Comparison of ENCODE assay signal across 15 cellular contexts in genomic region chr17:27586203-27586701, GRCh38. TPM values are rescaled to one million over a fixed set of nuclear protein-coding genes. Genes with fewer than 3 reads are reported as not detected.
DNase-seq lines count a peak whose midpoint lies in the region; TF ChIP-seq lines count a peak whose summit lies in the region.
"Had no signal": no experiment of that assay in that cellular context is flagged by ENCODE, and none has a peak within 500 bp of the region (broad histone marks: within the 10 kb centered on the region; RNA-seq: fewer than 3 reads in every experiment).

No MANE protein-coding gene starts in this region.

- peak; percentile 6 for TF ChIP-seq CTCF in foreskin fibroblast (IDR thresholded peaks at IDR 0.05; ENCODE audit: low read depth, low read length)

- H3K9me3 ChIP-seq in skeletal muscle tissue (ENCODE audit: control insufficient read depth in 3 of 3, low read length in 3 of 3): no peaks in the 10 kb centered on the region
- H3K9me3 ChIP-seq: Caco-2, lower lobe of right lung had no signal

- in situ Hi-C loops in KBM-7 (cut with MboI; ENCODE audit: low pct_unique_long_range_greater_than_20kb, low sequenced_read_pairs): no loop called here

- H3K9ac ChIP-seq in skeletal muscle tissue (ENCODE audit: low read depth in 1 of 3, low read length in 3 of 3): no peak overlapping the region
- H3K9ac ChIP-seq: neural progenitor cell had no signal

- H3K4me1 ChIP-seq in skeletal muscle tissue (ENCODE audit: control insufficient read depth in 3 of 3, insufficient read depth in 3 of 3, low read length in 3 of 3): peaks cover 26 to 57% (median 32%) of the 10 kb centered on the region in 3 donors
- H3K4me1 ChIP-seq: Caco-2, lower lobe of right lung, neural progenitor cell had no signal

- H3K4me3 ChIP-seq in foreskin fibroblast (ENCODE audit: low read depth in 1 of 2, low read length in 2 of 2) (no peak overlapping the region), skeletal muscle tissue (ENCODE audit: low read length in 3 of 3) (no peak overlapping the region)
- H3K4me3 ChIP-seq: lower lobe of right lung, neural progenitor cell had no signal

- no peaks in the 10 kb centered on the region for H3K27me3 ChIP-seq in skeletal muscle tissue (ENCODE audit: control insufficient read depth in 3 of 3, insufficient read depth in 3 of 3, low read length in 3 of 3)
- H3K27me3 ChIP-seq: neural progenitor cell had no signal

- peak; percentile 42 for DNase-seq in GM04504 (ENCODE audit: low read depth)
- peak; percentile 84 for DNase-seq in amniotic epithelial cell (ENCODE audit: low read depth)
- DNase-seq in foreskin fibroblast: peak; percentile 35 to 72
- DNase-seq in KBM-7: no peak
- no peak for DNase-seq in NCI-H69 (lab: John Stamatoyannopoulos, UW)
- DNase-seq in globus pallidus (ENCODE audit: low spot score): no peak
- DNase-seq: activated CD8-positive, alpha-beta memory T cell treated with anti-CD3 and anti-CD28 coated beads for 24 hours; central memory CD4-positive, alpha-beta T cell; lower lobe of right lung; NK-92 treated with Interleukin-12 subunit alpha and Interleukin-12 subunit beta, amount 100 ng/mL, for 24 hours; stimulated activated naive CD8-positive, alpha-beta T cell treated with anti-CD3 and anti-CD28 coated beads, Interleukin-15, amount 100 ng/mL, for 72 hours had no signal

- H3K27ac ChIP-seq in skeletal muscle tissue (ENCODE audit: low read depth, low read length): peak overlapping the region; percentile 55
- H3K27ac ChIP-seq: lower lobe of right lung, neural progenitor cell had no signal

- peaks cover 60 to 75% (median 60%) of the 10 kb centered on the region in 3 donors for H3K36me3 ChIP-seq in skeletal muscle tissue (ENCODE audit: control insufficient read depth in 3 of 3, insufficient read depth in 3 of 3, low read length in 3 of 3)
- H3K36me3 ChIP-seq: neural progenitor cell had no signal

RNA-seq across cellular contexts. Expression of gene LGALS9, which starts 44.7 kb away (rescaled TPM):
- 3.1 TPM for total RNA-seq in skeletal muscle tissue
- total RNA-seq: SK-MEL-5 had no signal

Comparison
In these comparisons a context has a peak if more than half of its experiments do, and no peak if none do; other contexts are left out.
1. DNase-seq: peak in GM04504 (single experiment), amniotic epithelial cell (single experiment) and foreskin fibroblast (2 of 2); none in KBM-7 (single experiment), NCI-H69 (single experiment) and globus pallidus (single experiment).